31 cellular contexts compared by ENCODE assay signal in the genomic region with DNA sequence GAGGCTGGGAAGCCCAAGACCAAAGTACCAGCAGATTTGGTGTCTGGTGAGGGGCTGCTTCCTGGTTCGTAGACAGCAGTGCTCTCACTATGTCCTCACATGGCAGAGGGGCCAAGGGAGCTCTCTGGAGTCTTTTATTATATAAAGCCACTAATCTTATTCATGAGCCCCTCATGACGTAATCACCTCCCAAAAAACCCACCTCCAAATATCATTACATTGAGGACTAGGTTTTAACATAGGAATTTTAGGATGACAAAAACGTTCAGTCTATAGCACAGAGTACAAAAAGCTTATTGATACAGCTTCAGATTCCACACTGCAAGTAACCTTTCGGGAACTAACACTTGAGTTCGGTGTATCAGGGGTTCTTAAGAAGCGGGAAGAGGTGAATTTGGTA. TPM values are rescaled to one million over a fixed set of nuclear protein-coding genes. Genes with fewer than 3 reads are reported as not detected.
"Had no signal": no experiment of that assay in that cellular context is flagged by ENCODE, and none has a peak within 500 bp of the region (broad histone marks: within the 10 kb centered on the region; RNA-seq: fewer than 3 reads in every experiment).

No MANE protein-coding gene starts in this region.

- H3K27ac ChIP-seq: stomach, suprapubic skin, testis, thoracic aorta, thyroid gland, tibial artery, tibial nerve, upper lobe of left lung, upper lobe of right lung, uterus, vagina had no signal

- H3K4me1 ChIP-seq: stomach, suprapubic skin, testis, thyroid gland, tibial artery, tibial nerve, upper lobe of left lung, upper lobe of right lung, uterus, vagina had no signal

- ATAC-seq: stimulated activated effector memory CD8-positive, alpha-beta T cell treated with anti-CD3 and anti-CD28 coated beads, Interleukin-12 subunit alpha, Interleukin-12 subunit beta, amount 100 ng/mL, for 72 hours; stimulated activated memory B cell treated with anti-CD40 and anti-IgM and Interleukin-4, amounts not matched to agents 10 μg/mL and 1 μg/mL and 100 μg/mL, for 72 hours; stimulated activated naive B cell treated with anti-CD40 and anti-IgM and Interleukin-4, amounts not matched to agents 10 μg/mL and 1 μg/mL and 100 μg/mL, for 72 hours; stimulated activated naive CD8-positive, alpha-beta T cell treated with anti-CD3 and anti-CD28 coated beads, Interleukin-15, amount 100 ng/mL, for 72 hours; stimulated activated naive CD8-positive, alpha-beta T cell treated with anti-CD3 and anti-CD28 coated beads, Interleukin-15, Interleukin-2, amounts not matched to agents 100 U/mL and 50 U/mL, for 24 hours; upper lobe of right lung had no signal

- H3K27me3 ChIP-seq: suprapubic skin, testis, thyroid gland, tibial nerve, upper lobe of left lung, upper lobe of right lung, uterus, vagina had no signal

- FAIRE-seq: urothelium cell line had no signal

- H3K9me3 ChIP-seq: testis, thoracic aorta, thyroid gland, transverse colon, upper lobe of right lung, uterus, vagina had no signal

- H3K4me3 ChIP-seq: stomach, suprapubic skin, testis, thoracic aorta, thyroid gland, tibial artery, tibial nerve, transverse colon, upper lobe of left lung, upper lobe of right lung, uterus, vagina had no signal

- H3K36me3 ChIP-seq: stomach, suprapubic skin, thoracic aorta, thyroid gland, tibial artery, tibial nerve, transverse colon, upper lobe of left lung, upper lobe of right lung, uterus, vagina had no signal

- DNase-seq: stimulated activated CD4-positive, alpha-beta T cell treated with anti-CD3 and anti-CD28 coated beads, Interleukin-2, amount 100 ng/mL, for 48 hours; stimulated activated CD4-positive, alpha-beta T cell treated with anti-CD3 and anti-CD28 coated beads, Interleukin-4, amount 100 ng/mL, for 1 hour; stimulated activated CD4-positive, alpha-beta T cell treated with anti-CD3 and anti-CD28 coated beads, Interleukin-4, amount 100 ng/mL, for 24 hours; stimulated activated CD4-positive, alpha-beta T cell treated with anti-CD3 and anti-CD28 coated beads, Interleukin-4, amount 100 ng/mL, for 4 hours; stimulated activated CD8-positive, alpha-beta memory T cell treated with anti-CD3 and anti-CD28 coated beads, Interleukin-4, amount 100 ng/mL, for 48 hours; stimulated activated naive B cell treated with anti-CD40 and anti-IgM and Interleukin-4, amounts not matched to agents 10 μg/mL and 1 μg/mL and 100 μg/mL, for 72 hours; stimulated activated naive CD4-positive, alpha-beta T cell; stimulated activated naive CD4-positive, alpha-beta T cell treated with Interleukin-2 at 50 U/mL for 16 hours; stimulated activated naive CD8-positive, alpha-beta T cell treated with anti-CD3 and anti-CD28 coated beads, Interleukin-15, amount 100 ng/mL, for 72 hours; stimulated activated naive CD8-positive, alpha-beta T cell treated with anti-CD3 and anti-CD28 coated beads, Interleukin-15, Interleukin-2, amounts not matched to agents 100 U/mL and 50 U/mL, for 24 hours; stomach; substantia nigra; testis; thyroid gland; tibial artery; transverse colon; trophoblast cell; upper lobe of left lung; upper lobe of right lung; uterus had no signal

RNA-seq across cellular contexts. Expression of a gene that starts 4.1 kb away (rescaled TPM):
- total RNA-seq: stomach, subcutaneous adipose tissue, suprapubic skin, temporal lobe, thoracic aorta, thyroid gland, tibial nerve, transverse colon, upper lobe of left lung, upper lobe of right lung, ureter, urinary bladder, uterus, vagina had no signal
- polyA plus RNA-seq: urinary bladder had no signal

RNA-seq across cellular contexts. Expression of a gene that starts 21.0 kb away (rescaled TPM):
- total RNA-seq: subcutaneous adipose tissue, suprapubic skin, temporal lobe, thoracic aorta, thyroid gland, tibial nerve, upper lobe of right lung, ureter, vagina had no signal
- polyA plus RNA-seq: urinary bladder had no signal

RNA-seq across cellular contexts. Expression of a gene that starts 36.2 kb away (rescaled TPM):
- total RNA-seq: stomach, subcutaneous adipose tissue, suprapubic skin, temporal lobe, thoracic aorta, thyroid gland, tibial nerve, transverse colon, ureter, urinary bladder, uterus, vagina had no signal
- polyA plus RNA-seq: stomach, urinary bladder had no signal
